In the genomic region with DNA sequence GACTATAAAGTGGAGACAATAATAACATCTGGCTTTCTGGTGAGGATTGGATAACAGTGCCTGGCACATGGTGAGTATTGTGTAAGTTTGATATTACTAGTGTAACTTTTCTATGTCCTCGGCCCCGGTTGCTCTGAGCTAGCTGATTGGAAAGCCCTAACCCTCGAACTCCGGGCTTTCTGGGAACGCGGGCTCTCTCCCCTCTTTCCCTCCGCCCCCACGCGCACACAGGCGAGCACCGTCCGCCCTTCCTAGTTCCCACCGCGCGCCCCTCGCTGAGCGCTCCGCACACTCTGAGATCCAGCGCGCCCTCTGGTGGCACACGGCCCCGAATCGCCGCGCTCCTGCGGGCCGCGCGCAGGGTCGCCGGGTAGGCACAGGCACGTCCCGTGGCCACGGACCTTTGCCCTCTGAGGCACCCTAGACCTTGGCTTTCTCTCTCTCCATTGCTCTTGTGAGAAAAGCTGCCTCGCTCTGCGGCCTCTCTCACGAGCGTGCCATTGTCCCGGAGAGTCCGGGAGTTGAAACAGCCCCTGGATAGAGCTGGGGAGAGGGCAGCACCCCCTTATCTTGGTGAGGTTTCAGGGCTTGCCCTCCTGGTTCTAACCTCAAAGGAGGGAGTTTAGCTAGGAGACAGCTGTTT, we compare ENCODE assay signal across 9 cellular contexts. TPM values are rescaled to one million over a fixed set of nuclear protein-coding genes. Genes with fewer than 3 reads are reported as not detected.
A peak's percentile ranks its signal among the peaks of the same experiment; 100 is the strongest.
DNase-seq lines count a peak whose midpoint lies in the region; ATAC-seq, FAIRE-seq and TF ChIP-seq lines count a peak whose summit lies in the region.
"Had no signal": no experiment of that assay in that cellular context is flagged by ENCODE, and none has a peak within 500 bp of the region (broad histone marks: within the 10 kb centered on the region; RNA-seq: fewer than 3 reads in every experiment).

No MANE protein-coding gene starts in this region.

- H3K36me3 ChIP-seq in Peyer's patch, result no peaks in the 10 kb centered on the region

- no peak for FAIRE-seq in D721Med (lab: Jason Lieb, UNC)
- FAIRE-seq: TTC549 had no signal

- intact Hi-C loops in Right ventricle myocardium superior (cut with DNase I), result loop anchor here (2.0 kb wide), 1 partner anchor 302 kb away; no protein-coding TSS in a partner anchor

- peak overlapping the region in 2 of 4 donors; percentile 25 to 39 for H3K4me3 ChIP-seq in Peyer's patch
- H3K4me3 ChIP-seq in retinal pigment epithelial cell (ENCODE audit: low read length), result peak overlapping the region; percentile 19

- H3K9me3 ChIP-seq in Peyer's patch, result no peaks in the 10 kb centered on the region

- peak; percentile 75 for DNase-seq in D721Med (ENCODE audit: insufficient read length, low spot score)
- peak in 2 of 3 donors; percentile 62 to 67 for DNase-seq in Peyer's patch
- peak in 3 of 4 experiments; percentile 12 to 31 (median 17) for DNase-seq in activated naive CD4-positive, alpha-beta T cell (lab: John Stamatoyannopoulos, UW)
- peak; percentile 79 for DNase-seq in Right ventricle myocardium superior
- DNase-seq in retinal pigment epithelial cell (ENCODE audit: low read depth), result no peak
- DNase-seq in putamen (ENCODE audit: low spot score), result no peak
- no peak for DNase-seq in GOT3 (lab: John Stamatoyannopoulos, UW)

- no peak overlapping the region for H3K27ac ChIP-seq in Peyer's patch

- H3K4me1 ChIP-seq in Peyer's patch, result peaks cover 0 to 6% (median 0%) of the 10 kb centered on the region in 4 donors

- ATAC-seq in HG03045 (IDR thresholded peaks at IDR 0.05; ENCODE audit: unreplicated experiment), result peak; percentile 49
- peak; percentile 92 for ATAC-seq in Right ventricle myocardium superior (ENCODE audit: poor library complexity)

- H3K27me3 ChIP-seq in Peyer's patch, result no peaks in the 10 kb centered on the region

- TF ChIP-seq CTCF in D721Med (IDR thresholded peaks at IDR 0.05; ENCODE audit: insufficient read depth, missing control alignments) (peak; percentile 81), Peyer's patch (IDR thresholded peaks at IDR 0.05) (peak; percentile 41 to 71 (median 63)), retinal pigment epithelial cell (conservative IDR thresholded peaks at IDR 0.05; ENCODE audit: low read depth, low read length) (peak; percentile 78)

- no peak for TF ChIP-seq POLR2A in Peyer's patch (IDR thresholded peaks at IDR 0.05)

RNA-seq across cellular contexts. Expression of gene ESRRB, which starts 23.2 kb away (rescaled TPM):
- total RNA-seq in Peyer's patch (1 to 10 TPM in 1 of 4 donors, not detected in 3; 1.2 TPM), Right ventricle myocardium superior (2.2 TPM)

Comparison
In these comparisons a context has a peak if more than half of its experiments do, and no peak if none do; other contexts are left out.
1. DNase-seq: peak in D721Med (single experiment), Peyer's patch (2 of 3), activated naive CD4-positive, alpha-beta T cell (3 of 4) and Right ventricle myocardium superior (single experiment); none in retinal pigment epithelial cell (single experiment), putamen (single experiment) and GOT3 (single experiment).
2. Peak in every context shown above with its lines, with median percentiles within 50 percentile points of each other: CTCF ChIP-seq.